20 cellular contexts compared by ENCODE assay signal in the genomic region with DNA sequence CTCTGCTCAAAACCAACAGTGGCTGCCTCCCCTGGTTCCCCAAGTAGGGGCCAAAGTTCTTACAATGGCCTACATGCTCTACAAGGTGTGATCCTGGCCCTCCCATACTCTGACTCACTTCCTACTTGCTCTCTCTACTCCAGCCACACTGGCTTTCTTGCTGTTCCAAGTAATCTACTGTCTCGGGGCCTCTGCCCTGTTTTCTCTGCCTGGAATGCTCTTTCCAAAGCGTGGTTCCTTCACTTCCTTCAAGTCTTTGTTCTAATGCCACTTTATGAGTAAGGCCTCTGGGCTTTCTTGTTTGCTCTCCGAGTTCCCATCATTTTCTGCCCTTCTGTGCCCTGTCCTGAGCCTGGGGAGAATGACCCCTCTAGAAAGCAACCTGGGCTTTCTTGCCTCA. TPM values are rescaled to one million over a fixed set of nuclear protein-coding genes. Genes with fewer than 3 reads are reported as not detected.
DNase-seq lines count a peak whose midpoint lies in the region; FAIRE-seq and TF ChIP-seq lines count a peak whose summit lies in the region.
"Had no signal": no experiment of that assay in that cellular context is flagged by ENCODE, and none has a peak within 500 bp of the region (broad histone marks: within the 10 kb centered on the region; RNA-seq: fewer than 3 reads in every experiment).

No MANE protein-coding gene starts in this region.

- peak; percentile 63 for DNase-seq in EL
- peak; percentile 34 for DNase-seq in NB4 (ENCODE audit: low read depth)
- no peak for DNase-seq in H1 (ENCODE audit: low read depth in 1 of 2, low spot score in 2 of 2)
- DNase-seq in Karpas-422: no peak
- DNase-seq in NCI-H774 (lab: John Stamatoyannopoulos, UW): no peak
- DNase-seq in vagina (ENCODE audit: extremely low spot score in 2 of 2): no peak
- no peak for DNase-seq in DMS53 treated with DMSO at 0.1 percent for 48 hours (lab: John Stamatoyannopoulos, UW; ENCODE audit: unreplicated experiment)
- DNase-seq: NCI-H1436; NCI-H69; stimulated activated CD4-positive, alpha-beta T cell treated with anti-CD3 and anti-CD28 coated beads, Interleukin-4, amount 100 ng/mL, for 4 hours had no signal

- peaks cover 51% of the 10 kb centered on the region for H3K27me3 Mint-ChIP-seq in nephron (ENCODE audit: low read depth)

- H3K9me3 Mint-ChIP-seq in nephron: no peaks in the 10 kb centered on the region
- H3K9me3 Mint-ChIP-seq: stimulated activated naive CD8-positive, alpha-beta T cell treated with anti-CD3 and anti-CD28 coated beads, Interleukin-15, Interleukin-2, amounts not matched to agents 100 ng/mL and 50 ng/mL, for 24 hours had no signal

- no peaks in the 10 kb centered on the region for H3K9me2 ChIP-seq in Karpas-422 (replicated peaks; ENCODE audit: insufficient read depth, low read length)

- no peak overlapping the region for H3K4ac ChIP-seq in H1 (replicated peaks; ENCODE audit: insufficient read length, low read depth, low read length)

- no peak for TF ChIP-seq CTCF in NB4 (IDR thresholded peaks at IDR 0.05; ENCODE audit: low read depth, low read length)
- TF ChIP-seq CTCF in H1 (IDR thresholded peaks at IDR 0.05; ENCODE audit: control extremely low read depth in 1 of 3, insufficient read depth in 1 of 3, low read depth in 1 of 3, low read length in 3 of 3): no peak
- no peak for TF ChIP-seq CTCF in nephron (IDR thresholded peaks at IDR 0.05; ENCODE audit: unreplicated experiment in 3 of 3)
- no peak for TF ChIP-seq CTCF in vagina (IDR thresholded peaks at IDR 0.05)

- H3K79me2 ChIP-seq in H1 (ENCODE audit: control insufficient read depth in 1 of 2, insufficient read depth in 2 of 2, low read length in 2 of 2) (no peaks in the 10 kb centered on the region), Karpas-422 (ENCODE audit: low read length) (no peaks in the 10 kb centered on the region)

- peak overlapping the region; percentile 60; the same call in 1 of the 2 replicates for H2BK12ac ChIP-seq in H1 (ENCODE audit: low read depth, low read length)

- H3K4me3 Mint-ChIP-seq in nephron: no peak overlapping the region
- H3K4me3 Mint-ChIP-seq: stimulated activated naive CD8-positive, alpha-beta T cell treated with anti-CD3 and anti-CD28 coated beads, Interleukin-15, Interleukin-2, amounts not matched to agents 100 ng/mL and 50 ng/mL, for 24 hours had no signal

- no peak overlapping the region for H2AK5ac ChIP-seq in H1 (ENCODE audit: low read depth, low read length)

- H3K4me2 ChIP-seq in H1 (ENCODE audit: insufficient read depth in 1 of 2, low read depth in 2 of 2, low read length in 2 of 2) (no peak overlapping the region), Karpas-422 (ENCODE audit: low read depth, low read length, poor library complexity, severe bottlenecking) (no peak overlapping the region)

- no peak overlapping the region for H4K91ac ChIP-seq in H1 (replicated peaks; ENCODE audit: insufficient read length, low read length)

- peaks cover 42% of the 10 kb centered on the region for H3K4me1 Mint-ChIP-seq in nephron

- no peak for FAIRE-seq in H1 (lab: Jason Lieb, UNC)
- FAIRE-seq: HepG2, islet of Langerhans had no signal

- H4K8ac ChIP-seq in H1 (ENCODE audit: extremely low read depth, insufficient read depth, low read length): no peak overlapping the region

- H4K20me1 ChIP-seq in H1 (replicated peaks in 1 of 2; ENCODE audit: control insufficient read depth in 1 of 2, insufficient read depth in 2 of 2, low read length in 2 of 2) (no peaks in the 10 kb centered on the region), Karpas-422 (ENCODE audit: insufficient read depth, low read depth, low read length) (no peaks in the 10 kb centered on the region)

- WGBS in H1 (ENCODE audit: extremely low coverage in 1 of 2, insufficient coverage in 1 of 2, insufficient read length in 1 of 2, insufficient replicate concordance in 2 of 2, low coverage in 1 of 2, low lambda C conversion rate in 2 of 2, missing lambda C conversion rate in 1 of 2), 2 experiments: 68% methylated on average over 3 of the region's 3 CpGs; no CpG with 5 or more reads in 1 of the 2 experiments

- H3K79me1 ChIP-seq in H1 (ENCODE audit: low read depth, low read length): no peaks in the 10 kb centered on the region

- POLR2A ChIA-PET in H1 (lab: Charles Lee; ENCODE audit: partially characterized antibody): no interaction called here

- no peak overlapping the region for H2BK120ac ChIP-seq in H1 (replicated peaks; ENCODE audit: low read depth, low read length)

- H3K18ac ChIP-seq in H1 (ENCODE audit: extremely low read depth, low read length): no peak overlapping the region; the same call in 1 of the 2 replicates

- no peak for TF ChIP-seq EP300 in H1 (IDR thresholded peaks at IDR 0.05; ENCODE audit: borderline replicate concordance in 1 of 2, low read depth in 2 of 2, low read length in 2 of 2)

- peak overlapping the region in 2 of 3 experiments; percentile 31 to 34 for H3K27ac Mint-ChIP-seq in nephron
- H3K27ac Mint-ChIP-seq: activated naive CD4-positive, alpha-beta T cell treated with anti-CD3 and anti-CD28 coated beads, Interleukin-2, amount 50 U/mL, for 72 hours; stimulated activated naive CD8-positive, alpha-beta T cell treated with anti-CD3 and anti-CD28 coated beads, Interleukin-15, Interleukin-2, amounts not matched to agents 100 ng/mL and 50 ng/mL, for 24 hours had no signal

- intact Hi-C loops in vagina (cut with DNase I): no loop called here

- peaks cover 0 to 11% (median 10%) of the 10 kb centered on the region in 4 experiments; a peak in 4 of 7 replicates for H3K27me3 ChIP-seq in H1 (replicated peaks in 1 of 4; ENCODE audit: control insufficient read depth in 3 of 4, extremely low read depth in 1 of 4, insufficient read depth in 3 of 4, low read length in 3 of 4)
- no peaks in the 10 kb centered on the region for H3K27me3 ChIP-seq in Karpas-422 (ENCODE audit: low read length)
- no peaks in the 10 kb centered on the region for H3K27me3 ChIP-seq in vagina

- H3K9me3 ChIP-seq in H1 (ENCODE audit: insufficient read depth in 2 of 2, low read depth in 1 of 2, low read length in 1 of 2) (no peaks in the 10 kb centered on the region), Karpas-422 (ENCODE audit: low read length) (no peaks in the 10 kb centered on the region), vagina (no peaks in the 10 kb centered on the region)
- H3K9me3 ChIP-seq: gastroesophageal sphincter had no signal

- no peak overlapping the region for H3K14ac ChIP-seq in H1 (ENCODE audit: insufficient read length)

- CTCF ChIA-PET in H1 (lab: Charles Lee; ENCODE audit: partially characterized antibody): no interaction called here

- H3K9ac ChIP-seq in H1 (replicated peaks in 1 of 4; ENCODE audit: extremely low read depth in 1 of 4, low read depth in 3 of 4, low read length in 3 of 4) (no peak overlapping the region), Karpas-422 (ENCODE audit: low read length) (no peak overlapping the region)

- TF ChIP-seq RAD21 in H1 (IDR thresholded peaks at IDR 0.05 in 1 of 2, conservative IDR thresholded peaks at IDR 0.05 in 1 of 2; ENCODE audit: low read depth in 2 of 2, low read length in 2 of 2): no peak

- no peak overlapping the region for H2BK5ac ChIP-seq in H1 (ENCODE audit: low read depth, low read length)

- peak overlapping the region; percentile 61; the same call in 1 of the 2 replicates for H2BK15ac ChIP-seq in H1 (ENCODE audit: low read length)

- H4K5ac ChIP-seq in H1 (ENCODE audit: insufficient read length, low read depth, low read length): no peak overlapping the region

- no peaks in the 10 kb centered on the region for H3K36me3 Mint-ChIP-seq in nephron (ENCODE audit: low read depth)
- H3K36me3 Mint-ChIP-seq: activated naive CD4-positive, alpha-beta T cell treated with anti-CD3 and anti-CD28 coated beads, Interleukin-2, amount 50 U/mL, for 72 hours had no signal

- no peak overlapping the region for H3K56ac ChIP-seq in H1 (replicated peaks; ENCODE audit: insufficient read length, low read depth, low read length)

- H3K36me3 ChIP-seq in H1 (ENCODE audit: control insufficient read depth in 2 of 4, insufficient read depth in 4 of 4, low read length in 3 of 4): no peaks in the 10 kb centered on the region
- no peaks in the 10 kb centered on the region for H3K36me3 ChIP-seq in Karpas-422 (ENCODE audit: insufficient read depth, low read length)
- H3K36me3 ChIP-seq in vagina: no peaks in the 10 kb centered on the region
- H3K36me3 ChIP-seq: gastroesophageal sphincter had no signal

- H3K27ac ChIP-seq in H1 (ENCODE audit: low read depth, low read length) (no peak overlapping the region), Karpas-422 (ENCODE audit: low read length) (no peak overlapping the region), vagina (no peak overlapping the region)
- H3K27ac ChIP-seq: C4-2B, coronary artery, gastroesophageal sphincter, SK-N-MC had no signal

- TF ChIP-seq POLR2A in NB4 (IDR thresholded peaks at IDR 0.05; ENCODE audit: extremely low read depth, insufficient read length): no peak
- no peak for TF ChIP-seq POLR2A in H1 (IDR thresholded peaks at IDR 0.05; ENCODE audit: control extremely low read depth in 1 of 2, low read depth in 2 of 2, low read length in 2 of 2)
- no peak for TF ChIP-seq POLR2A in vagina (IDR thresholded peaks at IDR 0.05)

- H3K4me1 ChIP-seq in H1 (replicated peaks in 1 of 4; ENCODE audit: control insufficient read depth in 3 of 4, insufficient read depth in 4 of 4, low read length in 3 of 4): peaks cover 9 to 11% (median 10%) of the 10 kb centered on the region in 4 experiments
- no peaks in the 10 kb centered on the region for H3K4me1 ChIP-seq in Karpas-422 (ENCODE audit: low read length)
- peaks cover 24% of the 10 kb centered on the region for H3K4me1 ChIP-seq in vagina

- no peak overlapping the region for H2BK20ac ChIP-seq in H1 (ENCODE audit: low read length)

- H3K23me2 ChIP-seq in H1 (ENCODE audit: low read depth, low read length): peaks cover 16% of the 10 kb centered on the region

- H3K4me3 ChIP-seq in NB4 (ENCODE audit: low read depth, low read length): no peak overlapping the region
- H3K4me3 ChIP-seq in H1 (ENCODE audit: extremely low read depth in 1 of 4, insufficient read depth in 2 of 4, low read depth in 3 of 4, low read length in 4 of 4): no peak overlapping the region
- H3K4me3 ChIP-seq in Karpas-422 (ENCODE audit: low read length): no peak overlapping the region
- no peak overlapping the region for H3K4me3 ChIP-seq in vagina
- H3K4me3 ChIP-seq: coronary artery, gastroesophageal sphincter, SK-N-MC had no signal

- no peak overlapping the region; the same call in 1 of the 2 replicates for H2AFZ ChIP-seq in H1 (ENCODE audit: low read length)
- H2AFZ ChIP-seq in Karpas-422 (ENCODE audit: low read length): no peak overlapping the region

- no peak overlapping the region for H3K23ac ChIP-seq in H1 (ENCODE audit: insufficient read length)

RNA-seq across cellular contexts. Expression of a gene that starts 4.1 kb away (rescaled TPM):
- total RNA-seq in H1 (2021; fragmentation: NEBNext Ultra II Directional; extraction: Animal tissue kit (Norgen Biotek cat#: 25700)): 142 and 146 TPM in 2 replicates
- 171 and 251 TPM in 2 replicates for polyA plus RNA-seq in H1 (2011; rRNA removed)
- polyA plus RNA-seq in H1 (2011; cell fraction: cytosol; rRNA removed): 204 TPM
- polyA plus RNA-seq in H1 (2011; cell fraction: nucleus; rRNA removed): 481 TPM
- 112 to 170 TPM (median 160 TPM) in 4 replicates for polyA plus RNA-seq in H1 (2012, experiment 1 of 2)
- polyA plus RNA-seq in H1 (2012, experiment 2 of 2): 101 TPM
- 437 TPM for polyA plus RNA-seq in H1 (2013, experiment 1 of 2)
- polyA plus RNA-seq in H1 (2013, experiment 2 of 2): 385 TPM
- polyA minus RNA-seq in H1 (2011; rRNA and poly(A)+ RNA removed): 257 and 277 TPM in 2 replicates
- 112 TPM for polyA minus RNA-seq in H1 (2011; cell fraction: cytosol; rRNA and poly(A)+ RNA removed)
- polyA minus RNA-seq in H1 (2011; cell fraction: nucleus; rRNA and poly(A)+ RNA removed): 87.8 TPM
- total RNA-seq in Karpas-422 (2014; rRNA removed; shearing (Covaris generic); ENCODE audit: low replicate concordance): 0.97 TPM in 1 of 2 replicates, not detected in the other
- 35.4 TPM for total RNA-seq in vagina
- total RNA-seq: HepG2, myocyte had no signal

Comparison
In these comparisons a context has a peak if more than half of its experiments do, and no peak if none do; other contexts are left out.
1. DNase-seq: peak in EL (single experiment) and NB4 (single experiment); none in H1 (0 of 2), Karpas-422 (single experiment), NCI-H774 (single experiment), vagina (0 of 2) and DMS53 treated with DMSO at 0.1 percent for 48 hours (single experiment).
2. RNA of a gene that starts 4.1 kb away (total RNA-seq): 142 to 146 TPM in H1 and 35.4 TPM in vagina (single experiment); 0.97 TPM in Karpas-422; every median in the first group is over 10 times any median in the second.